Comparison of ENCODE assay signal across 26 cellular contexts in genomic region chr4:140357868-140358267, GRCh38.
"Had no signal": no experiment of that assay in that cellular context is flagged by ENCODE, and none has a peak within 500 bp of the region (broad histone marks: within the 10 kb centered on the region; RNA-seq: fewer than 3 reads in every experiment).

No MANE protein-coding gene starts in this region.

- H3K27ac ChIP-seq: colonic mucosa, esophagus squamous epithelium, heart right ventricle, lower lobe of right lung, psoas muscle, skin epidermis, tibial artery had no signal

- H3K4me3 ChIP-seq: colonic mucosa, esophagus squamous epithelium, heart right ventricle, lower lobe of right lung, psoas muscle, skin epidermis, tibial artery had no signal

- ATAC-seq: heart right ventricle; left ventricle myocardium superior; lower lobe of right lung; natural killer cell treated with Interleukin-12 subunit alpha and Interleukin-12 subunit beta and Interleukin-15 and Interleukin-18, amount 100 ng/mL, for 72 hours; psoas muscle; right cardiac atrium; stimulated activated naive CD8-positive, alpha-beta T cell treated with anti-CD3 and anti-CD28 coated beads, Interleukin-15, amount 100 ng/mL, for 72 hours had no signal

- H3K9me3 ChIP-seq: colonic mucosa, esophagus squamous epithelium, heart right ventricle, lower lobe of right lung, psoas muscle, tibial artery had no signal

- H3K36me3 ChIP-seq: colonic mucosa, esophagus squamous epithelium, heart right ventricle, lower lobe of right lung, tibial artery had no signal

- DNase-seq: colonic mucosa; effector memory CD4-positive, alpha-beta T cell; erythroblast; esophagus squamous epithelium; foreskin melanocyte; glutamatergic neuron; heart right ventricle; hypothalamus; immature natural killer cell; islet precursor cell; kidney glomerular epithelial cell; left ventricle myocardium superior; lower lobe of right lung; naive B cell; nucleus accumbens; psoas muscle; right cardiac atrium; stimulated activated CD4-positive, alpha-beta T cell treated with anti-CD3 and anti-CD28 coated beads, Interleukin-12 subunit alpha, Interleukin-12 subunit beta, amount 100 ng/mL, for 4 hours; stimulated activated CD4-positive, alpha-beta T cell treated with anti-CD3 and anti-CD28 coated beads, Interleukin-1b, Interleukin-23, amount 100 ng/mL, for 48 hours; stimulated activated CD4-positive, alpha-beta T cell treated with anti-CD3 and anti-CD28 coated beads, Interleukin-4, amount 100 ng/mL, for 1 hour; stimulated activated CD8-positive, alpha-beta memory T cell treated with anti-CD3 and anti-CD28 coated beads, Interleukin-4, amount 100 ng/mL, for 48 hours; stimulated activated naive CD4-positive, alpha-beta T cell; stimulated activated naive CD8-positive, alpha-beta T cell treated with anti-CD3 and anti-CD28 coated beads, Interleukin-15, amount 100 ng/mL, for 72 hours; tibial artery had no signal

- H3K4me1 ChIP-seq: colonic mucosa, esophagus squamous epithelium, lower lobe of right lung, psoas muscle, tibial artery had no signal

- H3K27me3 ChIP-seq: colonic mucosa had no signal
